In the genomic region with DNA sequence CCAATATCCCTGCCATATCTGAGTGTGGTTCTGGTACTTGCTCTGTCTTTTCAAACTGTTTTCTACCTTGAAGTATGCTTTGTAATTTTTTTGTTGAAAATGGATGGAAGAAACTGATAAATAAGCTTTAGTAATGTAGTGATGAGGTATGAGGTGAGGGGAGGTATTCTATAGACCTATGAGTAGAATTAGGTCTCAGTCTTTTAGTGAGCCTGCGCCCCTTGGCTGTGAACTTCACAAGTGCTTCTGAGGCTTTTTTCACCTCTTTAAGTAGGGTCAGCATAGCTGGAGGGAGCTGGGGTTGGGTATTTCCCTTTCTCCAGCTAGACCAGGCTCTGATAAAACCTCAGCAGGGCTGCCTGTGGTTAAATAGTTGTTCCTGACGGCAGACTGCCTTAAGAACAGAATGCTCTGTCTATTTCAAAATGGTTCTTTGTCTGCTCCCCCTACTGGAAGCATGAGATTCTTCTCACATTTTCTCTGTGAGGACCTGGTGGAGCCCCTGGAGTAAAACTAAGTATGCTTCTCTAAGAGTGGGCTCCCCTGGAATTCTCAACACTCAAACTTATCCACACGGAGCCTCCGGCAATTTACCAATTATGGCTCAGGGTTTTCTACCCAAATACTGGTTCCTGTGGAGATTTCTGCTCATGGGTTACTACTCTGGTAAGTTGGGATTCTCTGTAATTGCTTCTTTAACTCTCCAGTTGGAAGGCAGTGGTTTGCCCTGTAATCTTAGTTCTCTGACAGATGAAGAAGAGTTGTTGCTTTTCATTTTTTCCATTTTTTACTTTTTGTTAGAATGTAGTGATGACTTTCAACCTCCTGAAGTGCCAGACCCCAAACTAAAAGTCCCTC, we compare ENCODE assay signal across 8 cellular contexts. TPM values are rescaled to one million over a fixed set of nuclear protein-coding genes. Genes with fewer than 3 reads are reported as not detected.
A peak's percentile ranks its signal among the peaks of the same experiment; 100 is the strongest.
DNase-seq lines count a peak whose midpoint lies in the region; TF ChIP-seq lines count a peak whose summit lies in the region.

No MANE protein-coding gene starts in this region.

- H3K9me3 Mint-ChIP-seq in osteocyte (ENCODE audit: unreplicated experiment), result peaks cover 4% of the 10 kb centered on the region
- peaks cover 5% of the 10 kb centered on the region for H3K9me3 Mint-ChIP-seq in activated T-helper 1 cell treated with anti-CD3 and anti-CD28 coated beads, Interleukin-12 subunit alpha, Interleukin-12 subunit beta, Interleukin-2, Interleukin-4 antibody, amounts not matched to agents 30 ng/mL and 10 ng/mL and 1 ng/mL, durations not matched to agents 14 hours and 24 hours and 36 hours

- no peaks in the 10 kb centered on the region for H3K4me1 Mint-ChIP-seq in osteocyte (ENCODE audit: unreplicated experiment)
- H3K4me1 Mint-ChIP-seq in activated T-helper 1 cell treated with anti-CD3 and anti-CD28 coated beads, Interleukin-12 subunit alpha, Interleukin-12 subunit beta, Interleukin-2, Interleukin-4 antibody, amounts not matched to agents 30 ng/mL and 10 ng/mL and 1 ng/mL, durations not matched to agents 14 hours and 24 hours and 36 hours (ENCODE audit: low read depth), result no peaks in the 10 kb centered on the region

- H3K4me1 ChIP-seq in HEK293 (ENCODE audit: control insufficient read depth, insufficient read depth, low read length), result no peaks in the 10 kb centered on the region

- H3K4me3 Mint-ChIP-seq in osteocyte (ENCODE audit: unreplicated experiment), result no peak overlapping the region
- H3K4me3 Mint-ChIP-seq in activated T-helper 1 cell treated with anti-CD3 and anti-CD28 coated beads, Interleukin-12 subunit alpha, Interleukin-12 subunit beta, Interleukin-2, Interleukin-4 antibody, amounts not matched to agents 30 ng/mL and 10 ng/mL and 1 ng/mL, durations not matched to agents 14 hours and 24 hours and 36 hours, result no peak overlapping the region

- H3K36me3 ChIP-seq in BJ (ENCODE audit: control insufficient read depth, insufficient read depth, low read length), result no peaks in the 10 kb centered on the region
- H3K36me3 ChIP-seq in HEK293 (ENCODE audit: control insufficient read depth in 2 of 2, insufficient read depth in 1 of 2, low read length in 2 of 2), result no peaks in the 10 kb centered on the region

- H3K9me3 ChIP-seq in HEK293 (ENCODE audit: control insufficient read depth, insufficient read depth, low read depth, low read length), result peaks cover 2% of the 10 kb centered on the region; the same call in 1 of the 2 replicates

- no peak for DNase-seq in BJ (ENCODE audit: low read depth)
- peak; percentile 84 for DNase-seq in SK-MEL-5 (ENCODE audit: low read depth, low spot score)
- DNase-seq in fibroblast of peridontal ligament (ENCODE audit: extremely low read depth), result peak; percentile 64
- no peak for DNase-seq in osteocyte (ENCODE audit: extremely low spot score, unreplicated experiment)
- no peak for DNase-seq in NCI-H128 (lab: John Stamatoyannopoulos, UW; ENCODE audit: unreplicated experiment)
- DNase-seq in stimulated activated CD8-positive, alpha-beta memory T cell treated with anti-CD3 and anti-CD28 coated beads, Interleukin-4, amount 100 ng/mL, for 48 hours, result no peak
- DNase-seq in activated T-helper 1 cell treated with anti-CD3 and anti-CD28 coated beads, Interleukin-12 subunit alpha, Interleukin-12 subunit beta, Interleukin-2, Interleukin-4 antibody, amounts not matched to agents 30 ng/mL and 10 ng/mL and 1 ng/mL, durations not matched to agents 14 hours and 24 hours and 36 hours (ENCODE audit: low spot score), result no peak

- H3K4me3 ChIP-seq in BJ (ENCODE audit: low read depth, low read length) (no peak overlapping the region), HEK293 (ENCODE audit: low read depth, low read length) (no peak overlapping the region)

- in situ Hi-C loops in SK-MEL-5 (cut with HindIII; ENCODE audit: low pct_unique_long_range_greater_than_20kb, low sequenced_read_pairs), result no loop called here

- H3K27me3 ChIP-seq in BJ (ENCODE audit: control insufficient read depth, insufficient read depth, low read length), result peaks cover 8% of the 10 kb centered on the region

- H3K36me3 Mint-ChIP-seq in osteocyte (ENCODE audit: unreplicated experiment), result no peaks in the 10 kb centered on the region
- no peaks in the 10 kb centered on the region for H3K36me3 Mint-ChIP-seq in activated T-helper 1 cell treated with anti-CD3 and anti-CD28 coated beads, Interleukin-12 subunit alpha, Interleukin-12 subunit beta, Interleukin-2, Interleukin-4 antibody, amounts not matched to agents 30 ng/mL and 10 ng/mL and 1 ng/mL, durations not matched to agents 14 hours and 24 hours and 36 hours (ENCODE audit: low read depth)

- no peak overlapping the region for H3K27ac ChIP-seq in HEK293 (ENCODE audit: extremely low read depth, low read depth, low read length)

- peak; percentile 71 for TF ChIP-seq CTCF in BJ (IDR thresholded peaks at IDR 0.05; ENCODE audit: insufficient read depth, low read depth, low read length)
- TF ChIP-seq CTCF in HEK293 (tag by site-specific recombination; IDR thresholded peaks at IDR 0.05), result no peak
- peak; percentile 67 for TF ChIP-seq CTCF in osteocyte (IDR thresholded peaks at IDR 0.05)

- POLR2A ChIA-PET in BJ (lab: Charles Lee) (no interaction called here), HEK293 (lab: Yijun Ruan, JAX) (no interaction called here)

- CTCF ChIA-PET in BJ (lab: Yijun Ruan, JAX) (interaction anchor here (0.7 to 3.8 kb wide), 27 partner anchors 9 to 474 kb away, joined by 3 to 21 read pairs (median 4); partner anchors contain the start of gene KRT6A), HEK293 (lab: Yijun Ruan, JAX) (interaction anchor here (0.6 to 1.9 kb wide), 25 partner anchors 9 to 511 kb away, joined by 3 to 14 read pairs (median 4); partner anchors contain the start of gene KRT5)

- peaks cover 58% of the 10 kb centered on the region for H3K27me3 Mint-ChIP-seq in osteocyte (ENCODE audit: unreplicated experiment)
- H3K27me3 Mint-ChIP-seq in activated T-helper 1 cell treated with anti-CD3 and anti-CD28 coated beads, Interleukin-12 subunit alpha, Interleukin-12 subunit beta, Interleukin-2, Interleukin-4 antibody, amounts not matched to agents 30 ng/mL and 10 ng/mL and 1 ng/mL, durations not matched to agents 14 hours and 24 hours and 36 hours (ENCODE audit: insufficient read depth), result peaks cover 21% of the 10 kb centered on the region

- intact Hi-C loops in activated T-helper 1 cell treated with anti-CD3 and anti-CD28 coated beads, Interleukin-12 subunit alpha, Interleukin-12 subunit beta, Interleukin-2, Interleukin-4 antibody, amounts not matched to agents 30 ng/mL and 10 ng/mL and 1 ng/mL, durations not matched to agents 14 hours and 24 hours and 36 hours (cut with micrococcal nuclease), result loop anchor here (1.0 kb wide), 2 partner anchors 351 to 355 kb away; no protein-coding TSS in a partner anchor

- no peak overlapping the region for H3K27ac Mint-ChIP-seq in osteocyte (ENCODE audit: unreplicated experiment)
- H3K27ac Mint-ChIP-seq in activated T-helper 1 cell treated with anti-CD3 and anti-CD28 coated beads, Interleukin-12 subunit alpha, Interleukin-12 subunit beta, Interleukin-2, Interleukin-4 antibody, amounts not matched to agents 30 ng/mL and 10 ng/mL and 1 ng/mL, durations not matched to agents 14 hours and 24 hours and 36 hours, result no peak overlapping the region

RNA-seq across cellular contexts. Expression of gene KRT5, which starts 13.1 kb away (rescaled TPM):
- not detected in 2 replicates for polyA plus RNA-seq in BJ (2011; rRNA removed)
- polyA minus RNA-seq in BJ (2011; rRNA and poly(A)+ RNA removed), result 0.46 TPM in 1 of 2 replicates, not detected in the other
- not detected in 2 replicates for total RNA-seq in SK-MEL-5 (2014; rRNA removed; shearing (Covaris generic))
- not detected in 2 replicates for polyA plus RNA-seq in SK-MEL-5 (2015; cell fraction: cytosol; rRNA removed)
- not detected in 2 replicates for polyA plus RNA-seq in SK-MEL-5 (2015; cell fraction: nucleus; rRNA removed)
- not detected in 2 replicates for total RNA-seq in osteocyte
- total RNA-seq in activated T-helper 1 cell treated with anti-CD3 and anti-CD28 coated beads, Interleukin-12 subunit alpha, Interleukin-12 subunit beta, Interleukin-2, Interleukin-4 antibody, amounts not matched to agents 30 ng/mL and 10 ng/mL and 1 ng/mL, durations not matched to agents 14 hours and 24 hours and 36 hours, result not detected in 2 replicates

RNA-seq across cellular contexts. Expression of gene KRT6A, which starts 14.0 kb away (rescaled TPM):
- polyA plus RNA-seq in BJ (2011; rRNA removed), result not detected in 2 replicates
- not detected in 2 replicates for polyA minus RNA-seq in BJ (2011; rRNA and poly(A)+ RNA removed)
- total RNA-seq in SK-MEL-5 (2014; rRNA removed; shearing (Covaris generic)), result not detected in 2 replicates
- polyA plus RNA-seq in SK-MEL-5 (2015; cell fraction: cytosol; rRNA removed), result not detected in 2 replicates
- polyA plus RNA-seq in SK-MEL-5 (2015; cell fraction: nucleus; rRNA removed), result not detected in 2 replicates
- total RNA-seq in osteocyte, result not detected in 2 replicates
- not detected in 2 replicates for total RNA-seq in activated T-helper 1 cell treated with anti-CD3 and anti-CD28 coated beads, Interleukin-12 subunit alpha, Interleukin-12 subunit beta, Interleukin-2, Interleukin-4 antibody, amounts not matched to agents 30 ng/mL and 10 ng/mL and 1 ng/mL, durations not matched to agents 14 hours and 24 hours and 36 hours

RNA-seq across cellular contexts. Expression of gene KRT6C, which starts 33.5 kb away (rescaled TPM):
- polyA plus RNA-seq in BJ (2011; rRNA removed), result not detected in 2 replicates
- not detected in 2 replicates for polyA minus RNA-seq in BJ (2011; rRNA and poly(A)+ RNA removed)
- total RNA-seq in SK-MEL-5 (2014; rRNA removed; shearing (Covaris generic)), result not detected in 2 replicates
- not detected in 2 replicates for polyA plus RNA-seq in SK-MEL-5 (2015; cell fraction: cytosol; rRNA removed)
- polyA plus RNA-seq in SK-MEL-5 (2015; cell fraction: nucleus; rRNA removed), result not detected in 2 replicates
- total RNA-seq in osteocyte, result not detected in 2 replicates
- not detected in 2 replicates for total RNA-seq in activated T-helper 1 cell treated with anti-CD3 and anti-CD28 coated beads, Interleukin-12 subunit alpha, Interleukin-12 subunit beta, Interleukin-2, Interleukin-4 antibody, amounts not matched to agents 30 ng/mL and 10 ng/mL and 1 ng/mL, durations not matched to agents 14 hours and 24 hours and 36 hours

RNA-seq across cellular contexts. Expression of gene KRT71, which starts 45.9 kb away (rescaled TPM):
- polyA plus RNA-seq in BJ (2011; rRNA removed), result not detected in 2 replicates
- not detected in 2 replicates for polyA minus RNA-seq in BJ (2011; rRNA and poly(A)+ RNA removed)
- not detected in 2 replicates for total RNA-seq in SK-MEL-5 (2014; rRNA removed; shearing (Covaris generic))
- not detected in 2 replicates for polyA plus RNA-seq in SK-MEL-5 (2015; cell fraction: cytosol; rRNA removed)
- not detected in 2 replicates for polyA plus RNA-seq in SK-MEL-5 (2015; cell fraction: nucleus; rRNA removed)
- not detected in 2 replicates for total RNA-seq in osteocyte
- total RNA-seq in activated T-helper 1 cell treated with anti-CD3 and anti-CD28 coated beads, Interleukin-12 subunit alpha, Interleukin-12 subunit beta, Interleukin-2, Interleukin-4 antibody, amounts not matched to agents 30 ng/mL and 10 ng/mL and 1 ng/mL, durations not matched to agents 14 hours and 24 hours and 36 hours, result not detected in 2 replicates

RNA-seq across cellular contexts. Expression of gene KRT6B, which starts 55.1 kb away (rescaled TPM):
- not detected in 2 replicates for polyA plus RNA-seq in BJ (2011; rRNA removed)
- not detected in 2 replicates for polyA minus RNA-seq in BJ (2011; rRNA and poly(A)+ RNA removed)
- total RNA-seq in SK-MEL-5 (2014; rRNA removed; shearing (Covaris generic)), result not detected in 2 replicates
- not detected in 2 replicates for polyA plus RNA-seq in SK-MEL-5 (2015; cell fraction: cytosol; rRNA removed)
- polyA plus RNA-seq in SK-MEL-5 (2015; cell fraction: nucleus; rRNA removed), result not detected in 2 replicates
- not detected in 2 replicates for total RNA-seq in osteocyte
- not detected in 2 replicates for total RNA-seq in activated T-helper 1 cell treated with anti-CD3 and anti-CD28 coated beads, Interleukin-12 subunit alpha, Interleukin-12 subunit beta, Interleukin-2, Interleukin-4 antibody, amounts not matched to agents 30 ng/mL and 10 ng/mL and 1 ng/mL, durations not matched to agents 14 hours and 24 hours and 36 hours

Comparison
In these comparisons a context has a peak if more than half of its experiments do, and no peak if none do; other contexts are left out.
1. DNase-seq: peak in SK-MEL-5 (single experiment) and fibroblast of peridontal ligament (single experiment); none in BJ (single experiment), osteocyte (single experiment), NCI-H128 (single experiment), stimulated activated CD8-positive, alpha-beta memory T cell treated with anti-CD3 and anti-CD28 coated beads, Interleukin-4, amount 100 ng/mL, for 48 hours (single experiment) and activated T-helper 1 cell treated with anti-CD3 and anti-CD28 coated beads, Interleukin-12 subunit alpha, Interleukin-12 subunit beta, Interleukin-2, Interleukin-4 antibody, amounts not matched to agents 30 ng/mL and 10 ng/mL and 1 ng/mL, durations not matched to agents 14 hours and 24 hours and 36 hours (single experiment).